ENCODE assay signal across 27 cellular contexts in the genomic region with DNA sequence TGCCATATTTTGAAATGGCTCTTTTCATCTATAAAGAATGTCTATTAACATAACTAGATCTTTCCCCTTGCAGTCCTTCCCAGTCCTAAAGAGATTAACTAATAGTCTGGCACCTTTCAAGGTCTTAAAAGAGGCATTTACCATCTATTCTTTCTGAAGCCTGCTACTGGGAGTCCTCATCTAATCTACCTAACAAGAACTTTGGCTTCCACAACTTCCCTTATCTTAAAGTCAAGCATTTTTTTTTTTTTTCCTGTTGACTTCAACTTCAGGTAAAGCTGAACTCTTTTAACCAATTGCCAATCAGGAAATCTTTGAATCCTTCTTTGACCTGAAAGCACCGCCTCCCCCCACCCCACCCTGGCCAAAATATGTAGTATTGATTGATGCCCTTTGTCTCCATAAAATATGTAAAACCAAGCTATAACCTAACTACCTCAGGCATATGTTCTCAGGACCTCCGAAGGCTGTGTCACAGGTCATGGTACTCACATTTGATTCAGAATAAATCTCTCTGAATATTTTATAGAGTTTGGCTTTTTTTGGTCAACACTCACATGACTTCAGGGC.
"Had no signal": no experiment of that assay in that cellular context is flagged by ENCODE, and none has a peak within 500 bp of the region (broad histone marks: within the 10 kb centered on the region; RNA-seq: fewer than 3 reads in every experiment).

No MANE protein-coding gene starts in this region.

- H2AFZ ChIP-seq: parathyroid adenoma had no signal

- H3K27me3 ChIP-seq: breast epithelium, heart right ventricle, left lung, testis, vagina had no signal

- H3K4me1 ChIP-seq: breast epithelium, testis, vagina had no signal

- H3K27me3 Mint-ChIP-seq: activated B cell treated with CpG ODN at 0.5 μM for 24 hours; activated CD8-positive, alpha-beta memory T cell treated with anti-CD3 and anti-CD28 coated beads, Interleukin-2, amount 10 ng/mL, durations not matched to agents 7 days and 5 days; activated naive CD4-positive, alpha-beta T cell treated with anti-CD3 and anti-CD28 coated beads, Interleukin-2, amount 50 U/mL, for 24 hours; activated naive CD8-positive, alpha-beta T cell treated with anti-CD3 and anti-CD28 coated beads, Interleukin-2, amount 50 U/mL, for 24 hours; naive thymus-derived CD4-positive, alpha-beta T cell; T-helper 17 cell; type B pancreatic cell had no signal

- H3K36me3 ChIP-seq: breast epithelium, heart right ventricle, left lung, vagina had no signal

- H3K27ac ChIP-seq: breast epithelium, left lung, parathyroid adenoma, psoas muscle, testis, vagina had no signal

- DNase-seq: activated B cell treated with CpG ODN at 0.5 μM for 24 hours; activated CD8-positive, alpha-beta memory T cell treated with anti-CD3 and anti-CD28 coated beads, Interleukin-2, amount 10 ng/mL, durations not matched to agents 7 days and 5 days; activated CD8-positive, alpha-beta T cell treated with anti-CD3 and anti-CD28 coated beads, Interleukin-2, amount 10 ng/mL, durations not matched to agents 7 days and 5 days; activated naive CD8-positive, alpha-beta T cell treated with anti-CD3 and anti-CD28 coated beads, Interleukin-2, amount 50 U/mL, for 24 hours; activated T-cell treated with anti-CD3 and anti-CD28 coated beads, Interleukin-2, amount 50 U/mL, for 48 hours; amygdala; central memory CD4-positive, alpha-beta T cell; foreskin fibroblast; heart right ventricle; left lung; naive thymus-derived CD4-positive, alpha-beta T cell; nucleus accumbens; psoas muscle; stimulated activated CD4-positive, alpha-beta T cell treated with anti-CD3 and anti-CD28 coated beads, Interleukin-15, amount 100 ng/mL, for 24 hours; stimulated activated naive CD4-positive, alpha-beta T cell treated with Interleukin-2 at 50 U/mL for 16 hours; T-helper 17 cell; T1000; testis had no signal

- FAIRE-seq: islet of Langerhans had no signal

- H3K27ac Mint-ChIP-seq: activated B cell treated with CpG ODN at 0.5 μM for 24 hours; activated CD8-positive, alpha-beta memory T cell treated with anti-CD3 and anti-CD28 coated beads, Interleukin-2, amount 10 ng/mL, durations not matched to agents 7 days and 5 days; activated CD8-positive, alpha-beta T cell treated with anti-CD3 and anti-CD28 coated beads, Interleukin-2, amount 10 ng/mL, durations not matched to agents 7 days and 5 days; activated naive CD4-positive, alpha-beta T cell treated with anti-CD3 and anti-CD28 coated beads, Interleukin-2, amount 50 U/mL, for 24 hours; activated naive CD8-positive, alpha-beta T cell treated with anti-CD3 and anti-CD28 coated beads, Interleukin-2, amount 50 U/mL, for 24 hours; activated T-helper 2 cell treated with anti-CD3 and anti-CD28 coated beads, Interferon-gamma antibody, Interleukin-2, Interleukin-4, amounts not matched to agents 10 μg/mL and 5 μg/mL and 100 μg/mL, durations not matched to agents 14 hours and 24 hours and 36 hours; naive thymus-derived CD4-positive, alpha-beta T cell; T-helper 17 cell; type B pancreatic cell had no signal

- ATAC-seq: activated CD8-positive, alpha-beta memory T cell treated with anti-CD3 and anti-CD28 coated beads, Interleukin-2, amount 10 ng/mL, durations not matched to agents 7 days and 5 days; activated CD8-positive, alpha-beta T cell treated with anti-CD3 and anti-CD28 coated beads, Interleukin-2, amount 10 ng/mL, durations not matched to agents 7 days and 5 days; activated naive CD8-positive, alpha-beta T cell treated with anti-CD3 and anti-CD28 coated beads, Interleukin-2, amount 50 U/mL, for 24 hours; esophagus mucosa; left lung; naive thymus-derived CD4-positive, alpha-beta T cell; psoas muscle; T-helper 17 cell had no signal

- H3K4me3 Mint-ChIP-seq: activated B cell treated with CpG ODN at 0.5 μM for 24 hours; activated CD8-positive, alpha-beta memory T cell treated with anti-CD3 and anti-CD28 coated beads, Interleukin-2, amount 10 ng/mL, durations not matched to agents 7 days and 5 days; activated CD8-positive, alpha-beta T cell treated with anti-CD3 and anti-CD28 coated beads, Interleukin-2, amount 10 ng/mL, durations not matched to agents 7 days and 5 days; activated naive CD4-positive, alpha-beta T cell treated with anti-CD3 and anti-CD28 coated beads, Interleukin-2, amount 50 U/mL, for 24 hours; activated naive CD8-positive, alpha-beta T cell treated with anti-CD3 and anti-CD28 coated beads, Interleukin-2, amount 50 U/mL, for 24 hours; naive thymus-derived CD4-positive, alpha-beta T cell; T-helper 17 cell; type B pancreatic cell had no signal

- H3K9me3 ChIP-seq: breast epithelium, testis, vagina had no signal

- H3K9me3 Mint-ChIP-seq: activated B cell treated with CpG ODN at 0.5 μM for 24 hours; activated naive CD4-positive, alpha-beta T cell treated with anti-CD3 and anti-CD28 coated beads, Interleukin-2, amount 50 U/mL, for 24 hours; type B pancreatic cell had no signal

- H3K4me3 ChIP-seq: breast epithelium, heart right ventricle, left lung, lung, psoas muscle, testis, vagina had no signal

- H3K9ac ChIP-seq: parathyroid adenoma had no signal

- H3K36me3 Mint-ChIP-seq: activated CD8-positive, alpha-beta memory T cell treated with anti-CD3 and anti-CD28 coated beads, Interleukin-2, amount 10 ng/mL, durations not matched to agents 7 days and 5 days; activated naive CD4-positive, alpha-beta T cell treated with anti-CD3 and anti-CD28 coated beads, Interleukin-2, amount 50 U/mL, for 24 hours; naive thymus-derived CD4-positive, alpha-beta T cell; type B pancreatic cell had no signal

- H3K4me1 Mint-ChIP-seq: activated B cell treated with CpG ODN at 0.5 μM for 24 hours; activated CD8-positive, alpha-beta memory T cell treated with anti-CD3 and anti-CD28 coated beads, Interleukin-2, amount 10 ng/mL, durations not matched to agents 7 days and 5 days; activated naive CD4-positive, alpha-beta T cell treated with anti-CD3 and anti-CD28 coated beads, Interleukin-2, amount 50 U/mL, for 24 hours; activated naive CD8-positive, alpha-beta T cell treated with anti-CD3 and anti-CD28 coated beads, Interleukin-2, amount 50 U/mL, for 24 hours; naive thymus-derived CD4-positive, alpha-beta T cell; T-helper 17 cell had no signal
